18 cellular contexts compared by ENCODE assay signal in genomic region chr7:45726883-45727282, GRCh38.
"Had no signal": no experiment of that assay in that cellular context is flagged by ENCODE, and none has a peak within 500 bp of the region (broad histone marks: within the 10 kb centered on the region; RNA-seq: fewer than 3 reads in every experiment).

No MANE protein-coding gene starts in this region.

- H3K4me1 Mint-ChIP-seq: mesothelial cell of epicardium; nephron; stimulated activated naive B cell treated with anti-CD40 and anti-IgM and Interleukin-4, amounts not matched to agents 10 μg/mL and 1 μg/mL and 100 μg/mL, for 72 hours had no signal

- DNase-seq: effector CD8-positive, alpha-beta T cell; heart left ventricle; hippocampal formation; psoas muscle; retina; stimulated activated CD4-positive, alpha-beta T cell treated with anti-CD3 and anti-CD28 coated beads, Interleukin-2, amount 100 ng/mL, for 24 hours; stimulated activated CD4-positive, alpha-beta T cell treated with anti-CD3 and anti-CD28 coated beads, Interleukin-4, amount 100 ng/mL, for 4 hours; stimulated activated naive B cell treated with anti-CD40 and anti-IgM and Interleukin-4, amounts not matched to agents 10 μg/mL and 1 μg/mL and 100 μg/mL, for 72 hours; trophoblast cell; uterus had no signal

- H3K27me3 ChIP-seq: dorsolateral prefrontal cortex, heart left ventricle, uterus had no signal

- H3K36me3 ChIP-seq: uterus had no signal

- H3K27me3 Mint-ChIP-seq: stimulated activated naive B cell treated with anti-CD40 and anti-IgM and Interleukin-4, amounts not matched to agents 10 μg/mL and 1 μg/mL and 100 μg/mL, for 72 hours had no signal

- H3K9me3 ChIP-seq: heart left ventricle, psoas muscle, uterus had no signal

- H3K4me3 ChIP-seq: coronary artery, dorsolateral prefrontal cortex, heart left ventricle, psoas muscle, uterus had no signal

- H3K27ac Mint-ChIP-seq: mesothelial cell of epicardium, nephron had no signal

- ATAC-seq: esophagus mucosa; left lobe of liver; psoas muscle; sciatic nerve; stimulated activated naive B cell treated with anti-CD40 and anti-IgM and Interleukin-4, amounts not matched to agents 10 μg/mL and 1 μg/mL and 100 μg/mL, for 72 hours had no signal

- H3K4me1 ChIP-seq: heart left ventricle, parathyroid adenoma, psoas muscle, uterus had no signal

- H3K4me3 Mint-ChIP-seq: mesothelial cell of epicardium; nephron; stimulated activated naive B cell treated with anti-CD40 and anti-IgM and Interleukin-4, amounts not matched to agents 10 μg/mL and 1 μg/mL and 100 μg/mL, for 72 hours had no signal

- H3K27ac ChIP-seq: coronary artery, dorsolateral prefrontal cortex, heart left ventricle, parathyroid adenoma, psoas muscle, uterus had no signal
